In the genomic region with DNA sequence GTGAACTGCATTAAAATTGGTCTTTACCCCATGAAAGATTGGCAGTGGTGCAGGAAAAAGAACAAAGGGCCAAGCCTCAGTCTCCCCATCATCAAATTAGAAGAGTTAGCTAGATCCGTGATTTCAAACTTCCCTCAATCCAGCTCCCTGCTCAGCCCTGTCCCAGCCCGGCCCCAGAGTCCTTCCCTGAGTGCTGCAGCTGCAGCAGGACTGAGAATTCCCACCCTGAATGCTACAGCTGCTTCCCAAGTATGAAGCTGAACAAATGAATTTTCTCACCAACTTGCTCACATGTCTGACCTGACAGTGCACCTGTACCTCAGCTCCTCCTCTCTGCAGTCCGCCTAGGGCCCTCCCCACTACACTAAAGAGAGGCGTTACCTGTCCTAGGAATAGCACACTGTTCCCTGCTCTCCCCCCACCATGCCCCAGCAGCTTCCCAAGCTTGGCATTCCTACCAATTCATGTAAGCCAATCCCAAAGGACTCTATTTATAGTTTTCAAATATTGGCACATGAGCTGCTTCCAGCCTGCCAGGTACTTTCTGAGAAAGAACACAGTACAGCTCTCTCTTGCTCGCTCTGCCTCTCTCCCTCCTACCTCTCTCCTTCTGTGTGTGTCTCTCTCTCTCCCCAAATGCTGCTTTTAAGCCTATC, we compare ENCODE assay signal across 1 cellular context.
TF ChIP-seq lines count a peak whose summit lies in the region.

No MANE protein-coding gene starts in this region.

TF ChIP-seq in WTC11, 78 proteins besides CTCF, POLR2A, EP300 and RAD21 (continued from another document):
- TF ChIP-seq, protein P1, sequence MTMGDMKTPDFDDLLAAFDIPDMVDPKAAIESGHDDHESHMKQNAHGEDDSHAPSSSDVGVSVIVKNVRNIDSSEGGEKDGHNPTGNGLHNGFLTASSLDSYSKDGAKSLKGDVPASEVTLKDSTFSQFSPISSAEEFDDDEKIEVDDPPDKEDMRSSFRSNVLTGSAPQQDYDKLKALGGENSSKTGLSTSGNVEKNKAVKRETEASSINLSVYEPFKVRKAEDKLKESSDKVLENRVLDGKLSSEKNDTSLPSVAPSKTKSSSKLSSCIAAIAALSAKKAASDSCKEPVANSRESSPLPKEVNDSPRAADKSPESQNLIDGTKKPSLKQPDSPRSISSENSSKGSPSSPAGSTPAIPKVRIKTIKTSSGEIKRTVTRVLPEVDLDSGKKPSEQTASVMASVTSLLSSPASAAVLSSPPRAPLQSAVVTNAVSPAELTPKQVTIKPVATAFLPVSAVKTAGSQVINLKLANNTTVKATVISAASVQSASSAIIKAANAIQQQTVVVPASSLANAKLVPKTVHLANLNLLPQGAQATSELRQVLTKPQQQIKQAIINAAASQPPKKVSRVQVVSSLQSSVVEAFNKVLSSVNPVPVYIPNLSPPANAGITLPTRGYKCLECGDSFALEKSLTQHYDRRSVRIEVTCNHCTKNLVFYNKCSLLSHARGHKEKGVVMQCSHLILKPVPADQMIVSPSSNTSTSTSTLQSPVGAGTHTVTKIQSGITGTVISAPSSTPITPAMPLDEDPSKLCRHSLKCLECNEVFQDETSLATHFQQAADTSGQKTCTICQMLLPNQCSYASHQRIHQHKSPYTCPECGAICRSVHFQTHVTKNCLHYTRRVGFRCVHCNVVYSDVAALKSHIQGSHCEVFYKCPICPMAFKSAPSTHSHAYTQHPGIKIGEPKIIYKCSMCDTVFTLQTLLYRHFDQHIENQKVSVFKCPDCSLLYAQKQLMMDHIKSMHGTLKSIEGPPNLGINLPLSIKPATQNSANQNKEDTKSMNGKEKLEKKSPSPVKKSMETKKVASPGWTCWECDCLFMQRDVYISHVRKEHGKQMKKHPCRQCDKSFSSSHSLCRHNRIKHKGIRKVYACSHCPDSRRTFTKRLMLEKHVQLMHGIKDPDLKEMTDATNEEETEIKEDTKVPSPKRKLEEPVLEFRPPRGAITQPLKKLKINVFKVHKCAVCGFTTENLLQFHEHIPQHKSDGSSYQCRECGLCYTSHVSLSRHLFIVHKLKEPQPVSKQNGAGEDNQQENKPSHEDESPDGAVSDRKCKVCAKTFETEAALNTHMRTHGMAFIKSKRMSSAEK (CRISPR knock-in tag; IDR thresholded peaks at IDR 0.05; ENCODE audit: borderline replicate concordance): no peak
- no peak for TF ChIP-seq MXD4 (CRISPR knock-in tag; IDR thresholded peaks at IDR 0.05; ENCODE audit: borderline replicate concordance)
- no peak for TF ChIP-seq ZNF317 (CRISPR knock-in tag; IDR thresholded peaks at IDR 0.05; ENCODE audit: borderline replicate concordance, low read depth)
- TF ChIP-seq, protein P2, sequence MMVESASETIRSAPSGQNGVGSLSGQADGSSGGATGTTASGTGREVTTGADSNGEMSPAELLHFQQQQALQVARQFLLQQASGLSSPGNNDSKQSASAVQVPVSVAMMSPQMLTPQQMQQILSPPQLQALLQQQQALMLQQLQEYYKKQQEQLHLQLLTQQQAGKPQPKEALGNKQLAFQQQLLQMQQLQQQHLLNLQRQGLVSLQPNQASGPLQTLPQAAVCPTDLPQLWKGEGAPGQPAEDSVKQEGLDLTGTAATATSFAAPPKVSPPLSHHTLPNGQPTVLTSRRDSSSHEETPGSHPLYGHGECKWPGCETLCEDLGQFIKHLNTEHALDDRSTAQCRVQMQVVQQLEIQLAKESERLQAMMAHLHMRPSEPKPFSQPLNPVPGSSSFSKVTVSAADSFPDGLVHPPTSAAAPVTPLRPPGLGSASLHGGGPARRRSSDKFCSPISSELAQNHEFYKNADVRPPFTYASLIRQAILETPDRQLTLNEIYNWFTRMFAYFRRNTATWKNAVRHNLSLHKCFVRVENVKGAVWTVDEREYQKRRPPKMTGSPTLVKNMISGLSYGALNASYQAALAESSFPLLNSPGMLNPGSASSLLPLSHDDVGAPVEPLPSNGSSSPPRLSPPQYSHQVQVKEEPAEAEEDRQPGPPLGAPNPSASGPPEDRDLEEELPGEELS (CRISPR knock-in tag; IDR thresholded peaks at IDR 0.05): no peak
- TF ChIP-seq RORB (CRISPR knock-in tag; IDR thresholded peaks at IDR 0.05): no peak
- no peak for TF ChIP-seq PRRX2 (CRISPR knock-in tag; IDR thresholded peaks at IDR 0.05)
- no peak for TF ChIP-seq MYBL2 (CRISPR knock-in tag; IDR thresholded peaks at IDR 0.05)
- TF ChIP-seq, protein P3, sequence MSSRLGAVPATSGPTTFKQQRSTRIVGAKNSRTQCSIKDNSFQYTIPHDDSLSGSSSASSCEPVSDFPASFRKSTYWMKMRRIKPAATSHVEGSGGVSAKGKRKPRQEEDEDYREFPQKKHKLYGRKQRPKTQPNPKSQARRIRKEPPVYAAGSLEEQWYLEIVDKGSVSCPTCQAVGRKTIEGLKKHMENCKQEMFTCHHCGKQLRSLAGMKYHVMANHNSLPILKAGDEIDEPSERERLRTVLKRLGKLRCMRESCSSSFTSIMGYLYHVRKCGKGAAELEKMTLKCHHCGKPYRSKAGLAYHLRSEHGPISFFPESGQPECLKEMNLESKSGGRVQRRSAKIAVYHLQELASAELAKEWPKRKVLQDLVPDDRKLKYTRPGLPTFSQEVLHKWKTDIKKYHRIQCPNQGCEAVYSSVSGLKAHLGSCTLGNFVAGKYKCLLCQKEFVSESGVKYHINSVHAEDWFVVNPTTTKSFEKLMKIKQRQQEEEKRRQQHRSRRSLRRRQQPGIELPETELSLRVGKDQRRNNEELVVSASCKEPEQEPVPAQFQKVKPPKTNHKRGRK (CRISPR knock-in tag; IDR thresholded peaks at IDR 0.05; ENCODE audit: borderline replicate concordance): no peak
- TF ChIP-seq ZNF232 (CRISPR knock-in tag; IDR thresholded peaks at IDR 0.05): no peak
- TF ChIP-seq, protein P4, sequence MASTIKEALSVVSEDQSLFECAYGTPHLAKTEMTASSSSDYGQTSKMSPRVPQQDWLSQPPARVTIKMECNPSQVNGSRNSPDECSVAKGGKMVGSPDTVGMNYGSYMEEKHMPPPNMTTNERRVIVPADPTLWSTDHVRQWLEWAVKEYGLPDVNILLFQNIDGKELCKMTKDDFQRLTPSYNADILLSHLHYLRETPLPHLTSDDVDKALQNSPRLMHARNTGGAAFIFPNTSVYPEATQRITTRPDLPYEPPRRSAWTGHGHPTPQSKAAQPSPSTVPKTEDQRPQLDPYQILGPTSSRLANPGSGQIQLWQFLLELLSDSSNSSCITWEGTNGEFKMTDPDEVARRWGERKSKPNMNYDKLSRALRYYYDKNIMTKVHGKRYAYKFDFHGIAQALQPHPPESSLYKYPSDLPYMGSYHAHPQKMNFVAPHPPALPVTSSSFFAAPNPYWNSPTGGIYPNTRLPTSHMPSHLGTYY (CRISPR knock-in tag; IDR thresholded peaks at IDR 0.05): no peak
- TF ChIP-seq ESRRA (CRISPR knock-in tag; IDR thresholded peaks at IDR 0.05; ENCODE audit: borderline replicate concordance): no peak
- TF ChIP-seq, protein P5, sequence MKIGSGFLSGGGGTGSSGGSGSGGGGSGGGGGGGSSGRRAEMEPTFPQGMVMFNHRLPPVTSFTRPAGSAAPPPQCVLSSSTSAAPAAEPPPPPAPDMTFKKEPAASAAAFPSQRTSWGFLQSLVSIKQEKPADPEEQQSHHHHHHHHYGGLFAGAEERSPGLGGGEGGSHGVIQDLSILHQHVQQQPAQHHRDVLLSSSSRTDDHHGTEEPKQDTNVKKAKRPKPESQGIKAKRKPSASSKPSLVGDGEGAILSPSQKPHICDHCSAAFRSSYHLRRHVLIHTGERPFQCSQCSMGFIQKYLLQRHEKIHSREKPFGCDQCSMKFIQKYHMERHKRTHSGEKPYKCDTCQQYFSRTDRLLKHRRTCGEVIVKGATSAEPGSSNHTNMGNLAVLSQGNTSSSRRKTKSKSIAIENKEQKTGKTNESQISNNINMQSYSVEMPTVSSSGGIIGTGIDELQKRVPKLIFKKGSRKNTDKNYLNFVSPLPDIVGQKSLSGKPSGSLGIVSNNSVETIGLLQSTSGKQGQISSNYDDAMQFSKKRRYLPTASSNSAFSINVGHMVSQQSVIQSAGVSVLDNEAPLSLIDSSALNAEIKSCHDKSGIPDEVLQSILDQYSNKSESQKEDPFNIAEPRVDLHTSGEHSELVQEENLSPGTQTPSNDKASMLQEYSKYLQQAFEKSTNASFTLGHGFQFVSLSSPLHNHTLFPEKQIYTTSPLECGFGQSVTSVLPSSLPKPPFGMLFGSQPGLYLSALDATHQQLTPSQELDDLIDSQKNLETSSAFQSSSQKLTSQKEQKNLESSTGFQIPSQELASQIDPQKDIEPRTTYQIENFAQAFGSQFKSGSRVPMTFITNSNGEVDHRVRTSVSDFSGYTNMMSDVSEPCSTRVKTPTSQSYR (CRISPR knock-in tag; IDR thresholded peaks at IDR 0.05): no peak
- TF ChIP-seq, protein P6, sequence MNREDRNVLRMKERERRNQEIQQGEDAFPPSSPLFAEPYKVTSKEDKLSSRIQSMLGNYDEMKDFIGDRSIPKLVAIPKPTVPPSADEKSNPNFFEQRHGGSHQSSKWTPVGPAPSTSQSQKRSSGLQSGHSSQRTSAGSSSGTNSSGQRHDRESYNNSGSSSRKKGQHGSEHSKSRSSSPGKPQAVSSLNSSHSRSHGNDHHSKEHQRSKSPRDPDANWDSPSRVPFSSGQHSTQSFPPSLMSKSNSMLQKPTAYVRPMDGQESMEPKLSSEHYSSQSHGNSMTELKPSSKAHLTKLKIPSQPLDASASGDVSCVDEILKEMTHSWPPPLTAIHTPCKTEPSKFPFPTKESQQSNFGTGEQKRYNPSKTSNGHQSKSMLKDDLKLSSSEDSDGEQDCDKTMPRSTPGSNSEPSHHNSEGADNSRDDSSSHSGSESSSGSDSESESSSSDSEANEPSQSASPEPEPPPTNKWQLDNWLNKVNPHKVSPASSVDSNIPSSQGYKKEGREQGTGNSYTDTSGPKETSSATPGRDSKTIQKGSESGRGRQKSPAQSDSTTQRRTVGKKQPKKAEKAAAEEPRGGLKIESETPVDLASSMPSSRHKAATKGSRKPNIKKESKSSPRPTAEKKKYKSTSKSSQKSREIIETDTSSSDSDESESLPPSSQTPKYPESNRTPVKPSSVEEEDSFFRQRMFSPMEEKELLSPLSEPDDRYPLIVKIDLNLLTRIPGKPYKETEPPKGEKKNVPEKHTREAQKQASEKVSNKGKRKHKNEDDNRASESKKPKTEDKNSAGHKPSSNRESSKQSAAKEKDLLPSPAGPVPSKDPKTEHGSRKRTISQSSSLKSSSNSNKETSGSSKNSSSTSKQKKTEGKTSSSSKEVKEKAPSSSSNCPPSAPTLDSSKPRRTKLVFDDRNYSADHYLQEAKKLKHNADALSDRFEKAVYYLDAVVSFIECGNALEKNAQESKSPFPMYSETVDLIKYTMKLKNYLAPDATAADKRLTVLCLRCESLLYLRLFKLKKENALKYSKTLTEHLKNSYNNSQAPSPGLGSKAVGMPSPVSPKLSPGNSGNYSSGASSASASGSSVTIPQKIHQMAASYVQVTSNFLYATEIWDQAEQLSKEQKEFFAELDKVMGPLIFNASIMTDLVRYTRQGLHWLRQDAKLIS (CRISPR knock-in tag; IDR thresholded peaks at IDR 0.05; ENCODE audit: borderline replicate concordance): no peak
- TF ChIP-seq, protein P7, sequence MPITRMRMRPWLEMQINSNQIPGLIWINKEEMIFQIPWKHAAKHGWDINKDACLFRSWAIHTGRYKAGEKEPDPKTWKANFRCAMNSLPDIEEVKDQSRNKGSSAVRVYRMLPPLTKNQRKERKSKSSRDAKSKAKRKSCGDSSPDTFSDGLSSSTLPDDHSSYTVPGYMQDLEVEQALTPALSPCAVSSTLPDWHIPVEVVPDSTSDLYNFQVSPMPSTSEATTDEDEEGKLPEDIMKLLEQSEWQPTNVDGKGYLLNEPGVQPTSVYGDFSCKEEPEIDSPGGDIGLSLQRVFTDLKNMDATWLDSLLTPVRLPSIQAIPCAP (CRISPR knock-in tag; IDR thresholded peaks at IDR 0.05): no peak
- TF ChIP-seq FOXK1 (CRISPR knock-in tag; IDR thresholded peaks at IDR 0.05): no peak
